In the genomic region with DNA sequence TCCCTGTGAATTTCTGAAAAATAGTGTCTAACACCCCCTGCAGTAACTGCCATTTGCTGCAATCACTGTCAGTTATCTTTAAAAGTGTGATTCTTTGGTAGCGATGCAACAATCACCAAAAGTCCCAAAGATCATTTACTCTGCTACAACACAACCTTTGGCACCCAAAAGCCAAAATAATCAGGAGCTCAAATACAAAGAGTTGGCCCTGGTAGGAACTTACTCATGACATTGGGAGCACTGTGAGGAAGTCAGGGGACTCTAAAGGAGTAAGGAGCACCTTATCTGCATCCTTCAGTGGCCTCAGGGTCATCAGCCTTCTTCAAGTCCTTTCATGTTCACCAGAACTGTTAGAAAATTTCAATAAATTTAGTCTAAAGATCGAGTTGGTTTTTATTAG, we compare ENCODE assay signal across 24 cellular contexts. TPM values are rescaled to one million over a fixed set of nuclear protein-coding genes. Genes with fewer than 3 reads are reported as not detected.
A peak's percentile ranks its signal among the peaks of the same experiment; 100 is the strongest.
DNase-seq lines count a peak whose midpoint lies in the region; ATAC-seq and TF ChIP-seq lines count a peak whose summit lies in the region.
"Had no signal": no experiment of that assay in that cellular context is flagged by ENCODE, and none has a peak within 500 bp of the region (broad histone marks: within the 10 kb centered on the region; RNA-seq: fewer than 3 reads in every experiment).

No MANE protein-coding gene starts in this region.

- no peak overlapping the region for H3K4me3 ChIP-seq in PC-9
- H3K4me3 ChIP-seq: A549, BLaER1, GM12878 had no signal

- no TSS peak for BruUV-seq in PC-9 (replicated peaks; lab: Mats Ljungman, UMichigan)

- no peaks in the 10 kb centered on the region for H3K79me2 ChIP-seq in PC-9 (ENCODE audit: low read depth)

- no peaks in the 10 kb centered on the region for H3K9me2 ChIP-seq in PC-9 (ENCODE audit: insufficient read depth)

- no peaks in the 10 kb centered on the region for H4K20me1 ChIP-seq in PC-9 (ENCODE audit: insufficient read depth)
- H4K20me1 ChIP-seq: BLaER1 had no signal

- peaks cover 9% of the 10 kb centered on the region; the same call in 1 of the 2 replicates for H3K9me3 ChIP-seq in PC-9 (ENCODE audit: insufficient read depth, low read depth)
- H3K9me3 ChIP-seq: A549 had no signal

- H2AFZ ChIP-seq in PC-9: no peak overlapping the region

- H3K27ac ChIP-seq in PC-9: no peak overlapping the region
- H3K27ac ChIP-seq: 22Rv1, A549, BLaER1 had no signal

- intact Hi-C loops in PC-9 (cut with micrococcal nuclease; ENCODE audit: unreplicated experiment): no loop called here

- no peak for ATAC-seq in GM19023 (IDR thresholded peaks at IDR 0.05; ENCODE audit: unreplicated experiment)
- ATAC-seq: A549, GM12878 had no signal

- DNase-seq in activated CD8-positive, alpha-beta memory T cell treated with anti-CD3 and anti-CD28 coated beads, Interleukin-2, amount 50 U/mL, for 48 hours: peak; percentile 6
- DNase-seq in activated CD8-positive, alpha-beta memory T cell treated with anti-CD3 and anti-CD28 coated beads, Interleukin-2, amount 50 U/mL, for 4 hours: no peak
- DNase-seq in PC-9 (no peak), dermis blood vessel endothelial cell (peak; percentile 15), superior temporal gyrus (ENCODE audit: extremely low spot score) (peak; percentile 3), NCI-H446 (lab: John Stamatoyannopoulos, UW) (no peak)
- DNase-seq: AML-193; C1 segment of cervical spinal cord; CD4-positive, alpha-beta memory T cell; CD4-positive, CD25-positive, alpha-beta regulatory T cell; CD8-positive, alpha-beta memory T cell; COR-L47; DMS 273 treated with DMSO at 0.1 percent for 48 hours; DMS153; DMS53; DMS79; DND-41; EL; GDM1 had no signal

- H3K27me3 ChIP-seq in PC-9 (ENCODE audit: insufficient read depth, low read depth): no peaks in the 10 kb centered on the region
- H3K27me3 ChIP-seq: BLaER1 had no signal

- CTCF ChIA-PET in PC-9 (lab: Charles Lee): no interaction called here

- H3K36me3 ChIP-seq in PC-9 (ENCODE audit: low read depth): peaks cover 10% of the 10 kb centered on the region; the same call in 1 of the 2 replicates
- H3K36me3 ChIP-seq: BLaER1 had no signal

- no peak for TF ChIP-seq CTCF in PC-9 (conservative IDR thresholded peaks at IDR 0.05)

- POLR2A ChIA-PET in PC-9 (lab: Charles Lee; ENCODE audit: unreplicated experiment): interaction anchor here (0.7 kb wide), 1 partner anchor 36 kb away, joined by 11 read pairs; no protein-coding TSS in a partner anchor

- peak overlapping the region; percentile 35 for H3K4me2 ChIP-seq in PC-9
- H3K4me2 ChIP-seq: A549, BLaER1 had no signal

- H3K4me1 ChIP-seq in PC-9 (replicated peaks; ENCODE audit: insufficient read depth): peaks cover 60% of the 10 kb centered on the region
- H3K4me1 ChIP-seq: A549 had no signal

- H3F3A ChIP-seq in PC-9 (ENCODE audit: insufficient read depth, low read depth): peaks cover 57% of the 10 kb centered on the region

RNA-seq across cellular contexts. Expression of gene SLC16A1, which starts 54.6 kb away (rescaled TPM):
- total RNA-seq in PC-9 (2021) (52.9 and 74.6 TPM in 2 replicates), dermis blood vessel endothelial cell (94.8 and 99.7 TPM in 2 replicates)

Comparison
In these comparisons a context has a peak if more than half of its experiments do, and no peak if none do; other contexts are left out.
1. DNase-seq: peak in activated CD8-positive, alpha-beta memory T cell treated with anti-CD3 and anti-CD28 coated beads, Interleukin-2, amount 50 U/mL, for 48 hours (single experiment), dermis blood vessel endothelial cell (single experiment) and superior temporal gyrus (single experiment); none in activated CD8-positive, alpha-beta memory T cell treated with anti-CD3 and anti-CD28 coated beads, Interleukin-2, amount 50 U/mL, for 4 hours (single experiment), PC-9 (0 of 2) and NCI-H446 (0 of 2).